9 cellular contexts compared by ENCODE assay signal in genomic region chr12:110073049-110073831, GRCh38. TPM values are rescaled to one million over a fixed set of nuclear protein-coding genes. Genes with fewer than 3 reads are reported as not detected.
DNase-seq lines count a peak whose midpoint lies in the region; ATAC-seq and TF ChIP-seq lines count a peak whose summit lies in the region.
"Had no signal": no experiment of that assay in that cellular context is flagged by ENCODE, and none has a peak within 500 bp of the region (broad histone marks: within the 10 kb centered on the region; RNA-seq: fewer than 3 reads in every experiment).

No MANE protein-coding gene starts in this region.

- DNase-seq in COLO668 (lab: John Stamatoyannopoulos, UW; ENCODE audit: unreplicated experiment): peak; percentile 42
- peak; percentile 81 to 89 for DNase-seq in NCI-H2081 (lab: John Stamatoyannopoulos, UW)
- peak; percentile 38 to 50 for DNase-seq in activated T-cell treated with anti-CD3 and anti-CD28 coated beads, Interleukin-2, amount 50 U/mL, for 72 hours
- peak; percentile 19 for DNase-seq in germinal center (ENCODE audit: low spot score)
- peak; percentile 84 for DNase-seq in sigmoid colon
- no peak for DNase-seq in LoVo (ENCODE audit: low spot score)
- no peak for DNase-seq in GM10266 (ENCODE audit: extremely low spot score)

- no peak for TF ChIP-seq EP300 in sigmoid colon (IDR thresholded peaks at IDR 0.05)

- H3K27ac Mint-ChIP-seq in activated T-cell treated with anti-CD3 and anti-CD28 coated beads, Interleukin-2, amount 50 U/mL, for 72 hours: peak overlapping the region; percentile 67

- 17 to 22% methylated on average over 19 of the region's 19 CpGs for WGBS in sigmoid colon, 2 donors

- H3K27me3 ChIP-seq in sigmoid colon: no peaks in the 10 kb centered on the region

- H3K9me3 Mint-ChIP-seq in activated T-cell treated with anti-CD3 and anti-CD28 coated beads, Interleukin-2, amount 50 U/mL, for 72 hours: no peaks in the 10 kb centered on the region

- TF ChIP-seq CTCF in sigmoid colon (IDR thresholded peaks at IDR 0.05): no peak
- no peak for TF ChIP-seq CTCF in GM10266 (IDR thresholded peaks at IDR 0.05; ENCODE audit: control insufficient read depth, insufficient read depth, low read depth, missing control alignments)

- no peaks in the 10 kb centered on the region for H3K9me3 ChIP-seq in sigmoid colon

- intact Hi-C loops in sigmoid colon (cut with DNase I): no loop called here

- H3K4me3 ChIP-seq in sigmoid colon: peak overlapping the region; percentile 23 to 46 (median 42)

- no peaks in the 10 kb centered on the region for H3K27me3 Mint-ChIP-seq in activated T-cell treated with anti-CD3 and anti-CD28 coated beads, Interleukin-2, amount 50 U/mL, for 72 hours (ENCODE audit: low read depth)

- H3K27ac ChIP-seq in sigmoid colon: peak overlapping the region in 3 of 4 donors; percentile 4 to 54 (median 44)

- peaks cover 0 to 9% (median 0%) of the 10 kb centered on the region in 4 donors for H3K4me1 ChIP-seq in sigmoid colon

- H3K36me3 Mint-ChIP-seq in activated T-cell treated with anti-CD3 and anti-CD28 coated beads, Interleukin-2, amount 50 U/mL, for 72 hours (ENCODE audit: insufficient read depth in 2 of 2): peaks cover 1 to 3% of the 10 kb centered on the region in 2 donors

- H3K36me3 ChIP-seq in sigmoid colon: no peaks in the 10 kb centered on the region

- ATAC-seq in activated T-cell treated with anti-CD3 and anti-CD28 coated beads, Interleukin-2, amount 50 U/mL, for 72 hours (replicated peaks in 1 of 2): peak; percentile 74 to 80
- ATAC-seq in HG03095 (IDR thresholded peaks at IDR 0.05; ENCODE audit: unreplicated experiment): no peak
- ATAC-seq: HCT116 had no signal

- no peak for TF ChIP-seq POLR2A in sigmoid colon (IDR thresholded peaks at IDR 0.05)

- peak overlapping the region; percentile 90 to 96 for H3K4me3 Mint-ChIP-seq in activated T-cell treated with anti-CD3 and anti-CD28 coated beads, Interleukin-2, amount 50 U/mL, for 72 hours

- H3K4me1 Mint-ChIP-seq in activated T-cell treated with anti-CD3 and anti-CD28 coated beads, Interleukin-2, amount 50 U/mL, for 72 hours (ENCODE audit: low read depth): peaks cover 56% of the 10 kb centered on the region

RNA-seq across cellular contexts. Expression of gene C12orf76, which starts 24.9 kb away (rescaled TPM):
- 10 to 100 TPM; 16.9 to 19.0 TPM for total RNA-seq in activated T-cell treated with anti-CD3 and anti-CD28 coated beads, Interleukin-2, amount 50 U/mL, for 72 hours
- 10 to 100 TPM in 3 of 4 donors, 1 to 10 TPM in 1; 9.6 to 20.1 (median 17.0) TPM for total RNA-seq in sigmoid colon
- 10 to 100 TPM in 1 of 3 donors, 1 to 10 TPM in 2; 3.0 to 11.3 (median 8.4) TPM for polyA plus RNA-seq in sigmoid colon

RNA-seq across cellular contexts. Expression of gene IFT81, which starts 50.9 kb away (rescaled TPM):
- total RNA-seq in activated T-cell treated with anti-CD3 and anti-CD28 coated beads, Interleukin-2, amount 50 U/mL, for 72 hours: 1 to 10 TPM; 1.3 to 1.4 TPM
- 10 to 100 TPM; 20.4 to 42.7 (median 37.0) TPM for total RNA-seq in sigmoid colon
- 1 to 10 TPM; 1.8 to 4.1 (median 3.0) TPM for polyA plus RNA-seq in sigmoid colon

Comparison
In these comparisons a context has a peak if more than half of its experiments do, and no peak if none do; other contexts are left out.
1. DNase-seq: peak in COLO668 (single experiment), NCI-H2081 (2 of 2), activated T-cell treated with anti-CD3 and anti-CD28 coated beads, Interleukin-2, amount 50 U/mL, for 72 hours (2 of 2), germinal center (single experiment) and sigmoid colon (single experiment); none in LoVo (single experiment) and GM10266 (single experiment).
2. RNA of gene IFT81, which starts 50.9 kb away (total RNA-seq): 20.4 to 42.7 TPM in sigmoid colon; 1.3 to 1.4 TPM in activated T-cell treated with anti-CD3 and anti-CD28 coated beads, Interleukin-2, amount 50 U/mL, for 72 hours; every median in the first group is over 4 times any median in the second.